Comparison of ENCODE assay signal across 11 cellular contexts in the genomic region with DNA sequence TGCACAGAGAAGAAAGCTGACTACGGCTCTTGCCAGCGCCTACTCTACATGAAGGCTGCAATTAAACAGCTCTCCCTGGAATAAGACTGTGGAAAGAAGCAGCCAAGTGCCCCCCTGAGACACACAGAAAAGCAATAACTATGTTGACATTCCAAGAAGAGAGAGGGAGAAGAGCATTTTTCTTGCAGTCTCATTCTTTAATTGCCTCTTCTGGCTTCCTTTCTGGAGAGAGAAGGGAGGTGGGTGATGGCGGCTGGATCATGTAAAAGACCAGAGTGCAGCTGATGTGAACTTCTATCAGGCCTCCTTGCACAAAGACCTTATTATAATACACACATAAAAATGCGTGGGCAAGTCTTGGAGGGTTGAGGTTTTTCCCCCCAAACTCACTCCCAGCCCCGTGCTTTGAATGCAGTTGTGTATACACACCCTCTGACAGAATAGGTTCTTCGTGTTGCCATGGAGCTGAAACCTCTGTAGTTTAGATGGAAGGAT. TPM values are rescaled to one million over a fixed set of nuclear protein-coding genes. Genes with fewer than 3 reads are reported as not detected.
DNase-seq lines count a peak whose midpoint lies in the region; ATAC-seq and TF ChIP-seq lines count a peak whose summit lies in the region.
"Had no signal": no experiment of that assay in that cellular context is flagged by ENCODE, and none has a peak within 500 bp of the region (broad histone marks: within the 10 kb centered on the region; RNA-seq: fewer than 3 reads in every experiment).

No MANE protein-coding gene starts in this region.

- no peaks in the 10 kb centered on the region for H3K36me3 Mint-ChIP-seq in nephron (ENCODE audit: low read depth)

- peak overlapping the region; percentile 71 for H3K27ac ChIP-seq in caudate nucleus (ENCODE audit: low read depth, low read length)
- peak overlapping the region in 1 of 2 donors; percentile 8 for H3K27ac ChIP-seq in breast epithelium
- H3K27ac ChIP-seq: neutrophil had no signal

- H3K27ac Mint-ChIP-seq in nephron, result peak overlapping the region in 2 of 3 experiments; percentile 29 to 80
- H3K27ac Mint-ChIP-seq: CD14-positive monocyte had no signal

- TF ChIP-seq CTCF in nephron (IDR thresholded peaks at IDR 0.05; ENCODE audit: unreplicated experiment in 3 of 3) (no peak), breast epithelium (IDR thresholded peaks at IDR 0.05) (no peak)

- H3K4me3 Mint-ChIP-seq in nephron, result peak overlapping the region in 1 of 3 experiments; percentile 33
- H3K4me3 Mint-ChIP-seq: CD14-positive monocyte had no signal

- no peaks in the 10 kb centered on the region for H3K27me3 Mint-ChIP-seq in nephron (ENCODE audit: low read depth)

- H3K9me3 Mint-ChIP-seq in nephron, result no peaks in the 10 kb centered on the region

- H3K4me3 ChIP-seq in breast epithelium, result no peak overlapping the region

- H3K4me1 ChIP-seq in breast epithelium, result no peaks in the 10 kb centered on the region

- no peaks in the 10 kb centered on the region for H3K9me3 ChIP-seq in breast epithelium
- H3K9me3 ChIP-seq: neutrophil had no signal

- intact Hi-C loops in breast epithelium (cut with DNase I; ENCODE audit: low total_unique reads), result no loop called here

- TF ChIP-seq POLR2A in breast epithelium (IDR thresholded peaks at IDR 0.05), result no peak

- H3K36me3 ChIP-seq in breast epithelium, result no peaks in the 10 kb centered on the region
- H3K36me3 ChIP-seq: neutrophil had no signal

- ATAC-seq in GM21381 (IDR thresholded peaks at IDR 0.05; ENCODE audit: unreplicated experiment), result no peak
- no peak for ATAC-seq in GM21576 (IDR thresholded peaks at IDR 0.05; ENCODE audit: unreplicated experiment)

- peaks cover 17% of the 10 kb centered on the region for H3K4me1 Mint-ChIP-seq in nephron

- peak; percentile 40 to 81 (median 71) for DNase-seq in stimulated activated naive CD4-positive, alpha-beta T cell (lab: John Stamatoyannopoulos, UW)
- DNase-seq in stimulated activated naive CD4-positive, alpha-beta T cell treated with Interleukin-2 at 50 U/mL for 16 hours (lab: John Stamatoyannopoulos, UW), result no peak
- DNase-seq in caudate nucleus (lab: John Stamatoyannopoulos, UW) (peak in 19 of 61 donors; percentile 12 to 74 (median 34)), NCI-H1048 (lab: John Stamatoyannopoulos, UW) (no peak), breast epithelium (ENCODE audit: low spot score in 2 of 2) (no peak)
- DNase-seq: NCI-H82 had no signal

- H3K27me3 ChIP-seq in breast epithelium, result no peaks in the 10 kb centered on the region
- H3K27me3 ChIP-seq: neutrophil had no signal

RNA-seq across cellular contexts. Expression of a gene that starts 44.5 kb away (rescaled TPM):
- total RNA-seq in breast epithelium, result 10 to 100 TPM; 20.6 to 25.0 (median 23.9) TPM

Comparison
In these comparisons a context has a peak if more than half of its experiments do, and no peak if none do; other contexts are left out.
1. DNase-seq: peak in stimulated activated naive CD4-positive, alpha-beta T cell (6 of 6); none in stimulated activated naive CD4-positive, alpha-beta T cell treated with Interleukin-2 at 50 U/mL for 16 hours (single experiment), NCI-H1048 (single experiment) and breast epithelium (0 of 2).